Comparison of ENCODE assay signal across 26 cellular contexts in genomic region chr12:92338102-92338501, GRCh38.
"Had no signal": no experiment of that assay in that cellular context is flagged by ENCODE, and none has a peak within 500 bp of the region (broad histone marks: within the 10 kb centered on the region; RNA-seq: fewer than 3 reads in every experiment).

No MANE protein-coding gene starts in this region.

- H3K9me3 ChIP-seq: stomach, suprapubic skin, testis, thoracic aorta, thyroid gland, tibial artery, tibial nerve, transverse colon, upper lobe of left lung, upper lobe of right lung, uterus, vagina had no signal

- DNase-seq: stimulated activated CD4-positive, alpha-beta T cell treated with anti-CD3 and anti-CD28 coated beads, Interleukin-2, amount 100 ng/mL, for 48 hours; stimulated activated CD4-positive, alpha-beta T cell treated with anti-CD3 and anti-CD28 coated beads, Interleukin-4, amount 100 ng/mL, for 1 hour; stimulated activated CD4-positive, alpha-beta T cell treated with anti-CD3 and anti-CD28 coated beads, Interleukin-4, amount 100 ng/mL, for 24 hours; stimulated activated CD4-positive, alpha-beta T cell treated with anti-CD3 and anti-CD28 coated beads, Interleukin-4, amount 100 ng/mL, for 4 hours; stimulated activated CD8-positive, alpha-beta memory T cell treated with anti-CD3 and anti-CD28 coated beads, Interleukin-4, amount 100 ng/mL, for 48 hours; stimulated activated naive B cell treated with anti-CD40 and anti-IgM and Interleukin-4, amounts not matched to agents 10 μg/mL and 1 μg/mL and 100 μg/mL, for 72 hours; stimulated activated naive CD4-positive, alpha-beta T cell; stimulated activated naive CD4-positive, alpha-beta T cell treated with Interleukin-2 at 50 U/mL for 16 hours; stimulated activated naive CD8-positive, alpha-beta T cell treated with anti-CD3 and anti-CD28 coated beads, Interleukin-15, amount 100 ng/mL, for 72 hours; stimulated activated naive CD8-positive, alpha-beta T cell treated with anti-CD3 and anti-CD28 coated beads, Interleukin-15, Interleukin-2, amounts not matched to agents 100 U/mL and 50 U/mL, for 24 hours; stomach; substantia nigra; testis; thyroid gland; tibial artery; transverse colon; upper lobe of left lung; upper lobe of right lung; uterus had no signal

- H3K27ac ChIP-seq: stomach, suprapubic skin, testis, thoracic aorta, thyroid gland, tibial artery, tibial nerve, transverse colon, upper lobe of left lung, upper lobe of right lung, uterus, vagina had no signal

- ATAC-seq: stimulated activated effector memory CD8-positive, alpha-beta T cell treated with anti-CD3 and anti-CD28 coated beads, Interleukin-12 subunit alpha, Interleukin-12 subunit beta, amount 100 ng/mL, for 72 hours; stimulated activated memory B cell treated with anti-CD40 and anti-IgM and Interleukin-4, amounts not matched to agents 10 μg/mL and 1 μg/mL and 100 μg/mL, for 72 hours; stimulated activated naive B cell treated with anti-CD40 and anti-IgM and Interleukin-4, amounts not matched to agents 10 μg/mL and 1 μg/mL and 100 μg/mL, for 72 hours; stimulated activated naive CD8-positive, alpha-beta T cell treated with anti-CD3 and anti-CD28 coated beads, Interleukin-15, amount 100 ng/mL, for 72 hours; stimulated activated naive CD8-positive, alpha-beta T cell treated with anti-CD3 and anti-CD28 coated beads, Interleukin-15, Interleukin-2, amounts not matched to agents 100 U/mL and 50 U/mL, for 24 hours; upper lobe of right lung had no signal

- H3K4me1 ChIP-seq: thyroid gland, upper lobe of right lung had no signal

- H3K36me3 ChIP-seq: stomach, suprapubic skin, thoracic aorta, thyroid gland, tibial artery, tibial nerve, transverse colon, upper lobe of left lung, upper lobe of right lung, uterus, vagina had no signal

- H3K27me3 ChIP-seq: stomach, suprapubic skin, testis, thyroid gland, tibial artery, tibial nerve, transverse colon, upper lobe of left lung, upper lobe of right lung, uterus, vagina had no signal

- H3K4me3 ChIP-seq: stomach, suprapubic skin, testis, thoracic aorta, thyroid gland, tibial artery, tibial nerve, transverse colon, upper lobe of left lung, upper lobe of right lung, uterus, vagina had no signal

- FAIRE-seq: urothelium cell line had no signal
